16 cellular contexts compared by ENCODE assay signal in the genomic region with DNA sequence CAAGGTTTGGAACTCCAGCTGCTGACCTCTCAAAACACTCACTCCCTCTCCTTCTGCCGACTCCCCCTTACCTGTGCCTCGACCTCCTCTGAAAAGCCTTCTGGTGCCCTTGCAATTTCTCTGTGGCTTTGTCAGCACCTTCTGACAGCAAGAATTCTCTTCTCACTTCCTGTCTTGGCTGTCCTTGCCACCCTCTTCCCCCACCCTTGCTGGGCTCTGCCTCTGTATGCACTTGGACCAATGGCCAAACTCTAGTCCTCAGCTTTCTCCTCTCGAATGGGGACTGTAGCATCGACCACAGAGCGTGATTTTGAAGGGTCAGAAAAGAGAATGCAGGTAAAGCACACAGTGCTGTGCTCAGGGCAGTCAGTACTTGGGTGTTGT.
"Had no signal": no experiment of that assay in that cellular context is flagged by ENCODE, and none has a peak within 500 bp of the region (broad histone marks: within the 10 kb centered on the region; RNA-seq: fewer than 3 reads in every experiment).

No MANE protein-coding gene starts in this region.

- DNase-seq: activated CD4-positive, alpha-beta memory T cell treated with anti-CD3 and anti-CD28 coated beads, Interleukin-2, amount 10 ng/mL, durations not matched to agents 7 days and 5 days; activated CD4-positive, alpha-beta T cell treated with anti-CD3 and anti-CD28 coated beads for 1 hour; activated CD8-positive, alpha-beta memory T cell treated with anti-CD3 and anti-CD28 coated beads, Interleukin-2, amount 50 U/mL, for 4 hours; activated gamma-delta T cell treated with Interleukin-2 at 50 U/mL for 16 hours; activated naive CD8-positive, alpha-beta T cell treated with anti-CD3 and anti-CD28 coated beads for 36 hours; activated T-cell treated with anti-CD3 and anti-CD28 coated beads, Interleukin-2, amount 50 U/mL, for 72 hours; immature natural killer cell; left cardiac atrium; lower lobe of right lung; naive thymus-derived CD4-positive, alpha-beta T cell; stimulated activated CD4-positive, alpha-beta T cell treated with anti-CD3 and anti-CD28 coated beads, Interleukin-4, amount 100 ng/mL, for 4 hours; thyroid gland had no signal

- FAIRE-seq: bronchial epithelial cell, endometrium, urothelium cell line had no signal

- H3K4me3 ChIP-seq: lower lobe of right lung, sigmoid colon, thyroid gland had no signal

- ATAC-seq: activated T-cell treated with anti-CD3 and anti-CD28 coated beads, Interleukin-2, amount 50 U/mL, for 72 hours; lower lobe of right lung; naive thymus-derived CD4-positive, alpha-beta T cell had no signal

- H3K27me3 ChIP-seq: sigmoid colon, thyroid gland had no signal

- H3K9me3 ChIP-seq: lower lobe of right lung, sigmoid colon, thyroid gland had no signal

- H3K4me1 ChIP-seq: thyroid gland had no signal

- H3K27ac ChIP-seq: lower lobe of right lung, thyroid gland had no signal

- H3K36me3 ChIP-seq: lower lobe of right lung, sigmoid colon, thyroid gland had no signal
